ENCODE assay signal across 8 cellular contexts in genomic region chr5:178232124-178232919, GRCh38.
A peak's percentile ranks its signal among the peaks of the same experiment; 100 is the strongest.
DNase-seq lines count a peak whose midpoint lies in the region; ATAC-seq and TF ChIP-seq lines count a peak whose summit lies in the region.

Gene PHYKPL, minus strand, starts transcription at chr5:178232802. Its CDS starts 252 bp downstream, at chr5:178232550.

- peaks cover 40 to 44% (median 42%) of the 10 kb centered on the region in 11 experiments for H3K36me3 ChIP-seq in BLaER1 treated with 17β-estradiol and CSF1 and Interleukin-3, amounts not matched to agents 10 nM and 100 nM
- peaks cover 40% of the 10 kb centered on the region for H3K36me3 ChIP-seq in OCI-LY1 (ENCODE audit: insufficient read depth, low read length)
- peaks cover 13% of the 10 kb centered on the region for H3K36me3 ChIP-seq in mucosa of stomach (ENCODE audit: control insufficient read depth, insufficient read depth, low read length)

- H3K4me1 ChIP-seq in BLaER1 treated with 17β-estradiol and CSF1 and Interleukin-3, amounts not matched to agents 10 nM and 100 nM: peaks cover 61 to 93% (median 69%) of the 10 kb centered on the region in 10 experiments
- H3K4me1 ChIP-seq in OCI-LY1 (ENCODE audit: insufficient read depth, low read length, severe bottlenecking) (peaks cover 20% of the 10 kb centered on the region), mucosa of stomach (ENCODE audit: control insufficient read depth, insufficient read depth, low read length) (peaks cover 36% of the 10 kb centered on the region)

- peak within 1 kb of the TSS; percentile 88 to 96 (median 93) for H3K27ac ChIP-seq in BLaER1 treated with 17β-estradiol and CSF1 and Interleukin-3, amounts not matched to agents 10 nM and 100 nM
- H3K27ac ChIP-seq in OCI-LY1 (ENCODE audit: low read depth, low read length, poor library complexity, severe bottlenecking): peak within 1 kb of the TSS; percentile 37

- H2AFZ ChIP-seq in OCI-LY1 (ENCODE audit: low read length): 0 out of 2 replicates have a peak within 1 kb of the TSS, but pooled peaks have one; percentile 2

- TF ChIP-seq POLR2A in erythroblast (IDR thresholded peaks at IDR 0.05; ENCODE audit: low read length): peak; percentile 55

- no peaks in the 10 kb centered on the region for H3K9me3 ChIP-seq in BLaER1 treated with 17β-estradiol and CSF1 and Interleukin-3, amounts not matched to agents 10 nM and 100 nM (replicated peaks in 1 of 11)
- no peaks in the 10 kb centered on the region for H3K9me3 ChIP-seq in OCI-LY1 (ENCODE audit: low read length)
- H3K9me3 ChIP-seq in mucosa of stomach (ENCODE audit: control insufficient read depth, low read length): no peaks in the 10 kb centered on the region

- H3K9me3 Mint-ChIP-seq in stimulated activated effector memory CD8-positive, alpha-beta T cell treated with anti-CD3 and anti-CD28 coated beads, Interleukin-12 subunit alpha, Interleukin-12 subunit beta, amount 100 ng/mL, for 72 hours: no peaks in the 10 kb centered on the region

- H3K36me3 Mint-ChIP-seq in stimulated activated effector memory CD8-positive, alpha-beta T cell treated with anti-CD3 and anti-CD28 coated beads, Interleukin-12 subunit alpha, Interleukin-12 subunit beta, amount 100 ng/mL, for 72 hours: peaks cover 47% of the 10 kb centered on the region

- H3K4me2 ChIP-seq in BLaER1 treated with 17β-estradiol and CSF1 and Interleukin-3, amounts not matched to agents 10 nM and 100 nM: peak within 1 kb of the TSS; percentile 83 to 100 (median 98)
- peak within 1 kb of the TSS; percentile 94 for H3K4me2 ChIP-seq in OCI-LY1 (ENCODE audit: low read length)

- H3K79me2 ChIP-seq in OCI-LY1 (ENCODE audit: insufficient read depth, low read length): peaks cover 7% of the 10 kb centered on the region

- ATAC-seq in GM19023 (IDR thresholded peaks at IDR 0.05; ENCODE audit: unreplicated experiment) (peak; percentile 65), HG03159 (IDR thresholded peaks at IDR 0.05; ENCODE audit: unreplicated experiment) (peak; percentile 66)
- peak; percentile 76 for ATAC-seq in stimulated activated effector memory CD8-positive, alpha-beta T cell treated with anti-CD3 and anti-CD28 coated beads, Interleukin-12 subunit alpha, Interleukin-12 subunit beta, amount 100 ng/mL, for 72 hours

- peak within 1 kb of the TSS; percentile 86 to 96 (median 90) for H3K4me3 ChIP-seq in BLaER1 treated with 17β-estradiol and CSF1 and Interleukin-3, amounts not matched to agents 10 nM and 100 nM
- H3K4me3 ChIP-seq in OCI-LY1 (ENCODE audit: low read depth, low read length, poor library complexity, severe bottlenecking) (peak within 1 kb of the TSS; percentile 99), mucosa of stomach (ENCODE audit: low read length) (peak within 1 kb of the TSS; percentile 83)

- H3K4me1 Mint-ChIP-seq in stimulated activated effector memory CD8-positive, alpha-beta T cell treated with anti-CD3 and anti-CD28 coated beads, Interleukin-12 subunit alpha, Interleukin-12 subunit beta, amount 100 ng/mL, for 72 hours: peaks cover 71% of the 10 kb centered on the region

- peaks cover 26 to 48% (median 47%) of the 10 kb centered on the region in 11 experiments; a peak in 21 of 22 replicates for H4K20me1 ChIP-seq in BLaER1 treated with 17β-estradiol and CSF1 and Interleukin-3, amounts not matched to agents 10 nM and 100 nM
- H4K20me1 ChIP-seq in OCI-LY1 (ENCODE audit: insufficient read depth, low read length): no peaks in the 10 kb centered on the region

- no peaks in the 10 kb centered on the region for H3K27me3 ChIP-seq in BLaER1 treated with 17β-estradiol and CSF1 and Interleukin-3, amounts not matched to agents 10 nM and 100 nM
- H3K27me3 ChIP-seq in OCI-LY1 (ENCODE audit: insufficient read depth, low read length): no peaks in the 10 kb centered on the region
- no peaks in the 10 kb centered on the region for H3K27me3 ChIP-seq in mucosa of stomach (ENCODE audit: control insufficient read depth, insufficient read depth, low read length)

- 0 out of 2 replicates have a peak, but pooled peaks cover 3% of the 10 kb centered on the region for H3F3A ChIP-seq in OCI-LY1 (ENCODE audit: insufficient read depth, low read length)

- peak within 1 kb of the TSS; percentile 80 for H3K4me3 Mint-ChIP-seq in stimulated activated effector memory CD8-positive, alpha-beta T cell treated with anti-CD3 and anti-CD28 coated beads, Interleukin-12 subunit alpha, Interleukin-12 subunit beta, amount 100 ng/mL, for 72 hours

- peak; percentile 2; the same call in 1 of the 2 replicates for TF ChIP-seq CTCF in OCI-LY1 (IDR thresholded peaks at IDR 0.05; ENCODE audit: low read length)

- no peaks in the 10 kb centered on the region for H3K9me2 ChIP-seq in OCI-LY1 (ENCODE audit: low read depth, low read length)

- peak; percentile 80 for DNase-seq in activated T-cell treated with anti-CD3 and anti-CD28 coated beads, Interleukin-2, amount 50 U/mL, for 1 hour
- DNase-seq in erythroblast (lab: John Stamatoyannopoulos, UW): peak; percentile 80 to 81
- DNase-seq in stimulated activated effector memory CD8-positive, alpha-beta T cell treated with anti-CD3 and anti-CD28 coated beads, Interleukin-12 subunit alpha, Interleukin-12 subunit beta, amount 100 ng/mL, for 72 hours (ENCODE audit: low spot score in 2 of 2): peak; percentile 62 to 87

- H3K27ac Mint-ChIP-seq in stimulated activated effector memory CD8-positive, alpha-beta T cell treated with anti-CD3 and anti-CD28 coated beads, Interleukin-12 subunit alpha, Interleukin-12 subunit beta, amount 100 ng/mL, for 72 hours: peak within 1 kb of the TSS; percentile 87

- H3K9ac ChIP-seq in BLaER1 treated with 17β-estradiol and CSF1 and Interleukin-3, amounts not matched to agents 10 nM and 100 nM: peak within 1 kb of the TSS; percentile 89 to 96 (median 92)
- H3K9ac ChIP-seq in OCI-LY1 (ENCODE audit: low read length) (peak within 1 kb of the TSS; percentile 99), mucosa of stomach (ENCODE audit: low read length) (peak within 1 kb of the TSS; percentile 89)

Comparison
In these comparisons a context has a peak if more than half of its experiments do, and no peak if none do; other contexts are left out.
1. Peak in every context shown above with its lines: DNase-seq, ATAC-seq, H3K4me3 ChIP-seq and H3K27ac ChIP-seq.